8 cellular contexts compared by ENCODE assay signal in the genomic region with DNA sequence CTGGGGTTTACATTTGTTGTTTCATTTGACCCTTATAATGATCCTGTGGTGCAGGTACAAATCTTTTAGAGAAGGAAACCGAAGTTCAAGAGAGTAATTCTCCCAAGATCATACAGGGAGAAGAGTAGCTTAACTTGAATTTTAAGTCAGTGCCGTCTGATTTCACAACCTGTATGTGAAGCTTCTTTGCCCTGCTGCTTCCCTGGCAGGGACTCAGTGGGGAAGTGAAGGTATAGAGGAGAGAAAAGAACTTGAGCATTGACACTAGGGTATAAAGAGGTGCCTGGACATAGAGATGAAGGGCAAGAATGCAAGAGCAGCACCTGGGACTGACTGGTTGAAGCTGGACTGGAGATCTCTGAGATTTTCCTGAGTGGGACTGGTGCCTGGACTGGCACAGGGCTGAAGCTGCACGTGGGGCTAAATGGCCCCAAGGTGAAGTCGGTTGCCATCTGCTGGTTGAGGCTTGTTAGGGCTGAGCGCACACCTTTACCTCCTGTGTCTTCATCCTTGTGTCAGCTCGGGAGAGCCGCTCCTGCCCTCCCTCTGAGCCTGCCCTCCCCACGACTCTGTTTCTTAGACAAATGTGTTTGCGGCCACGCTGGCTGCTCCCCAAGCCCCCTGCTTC. TPM values are rescaled to one million over a fixed set of nuclear protein-coding genes. Genes with fewer than 3 reads are reported as not detected.
DNase-seq lines count a peak whose midpoint lies in the region; ATAC-seq and TF ChIP-seq lines count a peak whose summit lies in the region.

No MANE protein-coding gene starts in this region.

- DNase-seq in AG10803 (ENCODE audit: low read depth) (no peak), Peyer's patch (peak; percentile 61 to 81 (median 61)), iPS-NIHi7 (ENCODE audit: extremely low spot score) (peak; percentile 86), AG08396 (ENCODE audit: low spot score) (no peak)
- peak in 1 of 2 donors; percentile 56 for DNase-seq in activated naive CD4-positive, alpha-beta T cell treated with anti-CD3 and anti-CD28 coated beads, Interleukin-2, amount 50 U/mL, for 72 hours (ENCODE audit: low spot score in 2 of 2)
- DNase-seq in stimulated activated CD4-positive, alpha-beta T cell treated with anti-CD3 and anti-CD28 coated beads, TNF-alpha, amount 100 ng/mL, for 24 hours (ENCODE audit: low read depth in 3 of 3), result peak; percentile 21 to 41 (median 38)

- no peaks in the 10 kb centered on the region for H3K36me3 ChIP-seq in Peyer's patch

- peak overlapping the region in 1 of 4 donors; percentile 1 for H3K27ac ChIP-seq in Peyer's patch

- H3K27ac Mint-ChIP-seq in activated naive CD4-positive, alpha-beta T cell treated with anti-CD3 and anti-CD28 coated beads, Interleukin-2, amount 50 U/mL, for 72 hours, result peak overlapping the region; percentile 2 to 73

- TF ChIP-seq POLR2A in Peyer's patch (IDR thresholded peaks at IDR 0.05), result no peak

- H3K4me1 ChIP-seq in Peyer's patch, result no peaks in the 10 kb centered on the region

- no peaks in the 10 kb centered on the region for H3K27me3 ChIP-seq in Peyer's patch

- TF ChIP-seq CTCF in AG10803 (conservative IDR thresholded peaks at IDR 0.05; ENCODE audit: low read length), result peak; percentile 33
- TF ChIP-seq CTCF in Peyer's patch (IDR thresholded peaks at IDR 0.05), result peak; percentile 18 to 70 (median 56)

- peak; percentile 72 for ATAC-seq in GM18873 (IDR thresholded peaks at IDR 0.05; ENCODE audit: low FRiP score, unreplicated experiment)
- ATAC-seq in HG03103 (IDR thresholded peaks at IDR 0.05; ENCODE audit: low read depth, unreplicated experiment), result peak; percentile 58
- peak; percentile 62 to 63 for ATAC-seq in activated naive CD4-positive, alpha-beta T cell treated with anti-CD3 and anti-CD28 coated beads, Interleukin-2, amount 50 U/mL, for 72 hours

- H3K4me3 ChIP-seq in AG10803 (ENCODE audit: low read length), result no peak overlapping the region
- no peak overlapping the region for H3K4me3 ChIP-seq in Peyer's patch

- no peaks in the 10 kb centered on the region for H3K9me3 ChIP-seq in Peyer's patch

- no peaks in the 10 kb centered on the region for H3K9me3 Mint-ChIP-seq in activated naive CD4-positive, alpha-beta T cell treated with anti-CD3 and anti-CD28 coated beads, Interleukin-2, amount 50 U/mL, for 72 hours

- peaks cover 7 to 8% of the 10 kb centered on the region in 2 donors for H3K36me3 Mint-ChIP-seq in activated naive CD4-positive, alpha-beta T cell treated with anti-CD3 and anti-CD28 coated beads, Interleukin-2, amount 50 U/mL, for 72 hours

RNA-seq across cellular contexts. Expression of gene FARS2, which starts 41.8 kb away (rescaled TPM):
- 10 to 100 TPM in 3 of 4 donors, 1 to 10 TPM in 1; 9.5 to 42.1 (median 17.1) TPM for total RNA-seq in Peyer's patch
- total RNA-seq in activated naive CD4-positive, alpha-beta T cell treated with anti-CD3 and anti-CD28 coated beads, Interleukin-2, amount 50 U/mL, for 72 hours, result 10 to 100 TPM in 1 of 2 donors, 1 to 10 TPM in 1; 8.2 to 29.0 TPM

RNA-seq across cellular contexts. Expression of gene LYRM4, which starts 42.4 kb away (rescaled TPM):
- total RNA-seq in Peyer's patch, result 10 to 100 TPM in 1 of 4 donors, 1 to 10 TPM in 3; 6.3 to 13.7 (median 7.8) TPM
- 10 to 100 TPM; 32.7 to 40.7 TPM for total RNA-seq in activated naive CD4-positive, alpha-beta T cell treated with anti-CD3 and anti-CD28 coated beads, Interleukin-2, amount 50 U/mL, for 72 hours

Comparison
In these comparisons a context has a peak if more than half of its experiments do, and no peak if none do; other contexts are left out.
1. DNase-seq: peak in Peyer's patch (3 of 3), iPS-NIHi7 (single experiment) and stimulated activated CD4-positive, alpha-beta T cell treated with anti-CD3 and anti-CD28 coated beads, TNF-alpha, amount 100 ng/mL, for 24 hours (3 of 3); none in AG10803 (single experiment) and AG08396 (single experiment).
2. Peak in every context shown above with its lines, with median percentiles within 50 percentile points of each other: ATAC-seq.